In the genomic region with DNA sequence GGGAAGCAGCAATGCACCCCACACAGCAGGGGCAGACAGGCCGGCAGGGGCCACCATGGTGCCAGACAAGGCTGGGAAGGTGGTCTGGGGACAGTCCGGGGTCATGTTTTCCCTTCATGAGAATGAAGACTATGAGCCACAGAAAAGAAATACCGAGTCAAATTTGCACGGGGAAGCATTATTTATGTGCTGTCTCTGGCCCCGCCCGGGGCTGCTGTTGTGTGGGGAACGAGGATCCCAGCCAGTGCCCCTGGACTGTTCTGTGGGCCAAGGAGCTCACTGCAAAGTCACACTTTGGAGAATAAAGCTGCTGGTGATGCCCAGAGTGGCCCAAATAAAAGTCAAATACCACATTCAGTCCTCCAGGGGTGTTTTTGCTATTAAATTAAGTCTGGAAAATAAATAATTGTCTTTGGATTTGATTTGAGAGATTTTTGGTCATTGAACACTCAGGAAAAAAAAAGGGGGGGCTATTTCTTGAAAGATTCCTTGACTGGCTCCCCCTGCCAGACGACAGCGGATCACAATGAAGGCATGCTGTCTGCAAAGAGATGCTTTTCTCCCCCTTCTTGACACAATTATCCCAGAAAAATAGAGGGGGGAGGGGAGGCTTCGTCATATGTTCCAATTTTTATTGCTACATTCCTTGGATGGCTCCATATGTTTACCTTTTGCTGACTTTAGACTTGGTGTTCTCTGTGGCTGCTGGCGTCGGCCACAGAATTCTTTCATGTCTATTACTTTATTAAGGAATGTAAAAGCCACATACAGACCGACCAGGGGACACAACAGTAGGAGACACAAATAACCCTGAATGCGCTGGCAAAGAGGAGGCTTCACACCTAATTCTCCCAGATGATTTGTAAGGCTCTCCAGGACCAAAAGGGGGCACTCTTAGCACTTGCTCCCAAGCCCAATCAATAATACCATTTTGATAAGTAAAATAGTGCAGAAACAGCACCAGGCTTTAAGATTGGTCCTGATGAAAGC, we compare ENCODE assay signal across 8 cellular contexts. TPM values are rescaled to one million over a fixed set of nuclear protein-coding genes. Genes with fewer than 3 reads are reported as not detected.
DNase-seq lines count a peak whose midpoint lies in the region; ATAC-seq and TF ChIP-seq lines count a peak whose summit lies in the region.

No MANE protein-coding gene starts in this region.

- peaks cover 24% of the 10 kb centered on the region for H3K27me3 ChIP-seq in left ventricle myocardium inferior (ENCODE audit: low read depth)

- POLR2A ChIA-PET in activated CD4-positive, alpha-beta memory T cell treated with anti-CD3 and anti-CD28 coated beads for 36 hours (lab: Charles Lee), result no interaction called here

- H3K9me3 Mint-ChIP-seq in activated CD4-positive, alpha-beta memory T cell treated with anti-CD3 and anti-CD28 coated beads for 36 hours, result no peaks in the 10 kb centered on the region

- peak; percentile 53 for TF ChIP-seq CTCF in left ventricle myocardium inferior (IDR thresholded peaks at IDR 0.05; ENCODE audit: borderline replicate concordance)

- DNase-seq in left ventricle myocardium inferior (no peak), cardiac septum (ENCODE audit: low spot score) (no peak), NCI-H69 (lab: John Stamatoyannopoulos, UW) (peak; percentile 46), dermis microvascular lymphatic vessel endothelial cell (ENCODE audit: low read depth in 2 of 2) (peak; percentile 39 to 49), pons (ENCODE audit: low spot score) (peak; percentile 42)
- no peak for DNase-seq in activated CD4-positive, alpha-beta memory T cell treated with anti-CD3 and anti-CD28 coated beads for 36 hours

- no peak overlapping the region for H3K27ac ChIP-seq in left ventricle myocardium inferior (replicated peaks)

- no peak overlapping the region for H3K4me3 ChIP-seq in left ventricle myocardium inferior

- peaks cover 6% of the 10 kb centered on the region for H3K27me3 Mint-ChIP-seq in activated CD4-positive, alpha-beta memory T cell treated with anti-CD3 and anti-CD28 coated beads for 36 hours

- H3K4me3 Mint-ChIP-seq in activated CD4-positive, alpha-beta memory T cell treated with anti-CD3 and anti-CD28 coated beads for 36 hours, result no peak overlapping the region

- ATAC-seq in HG03469 (IDR thresholded peaks at IDR 0.05; ENCODE audit: unreplicated experiment), result no peak
- no peak for ATAC-seq in GM21390 (IDR thresholded peaks at IDR 0.05; ENCODE audit: unreplicated experiment)

- H3K9me3 ChIP-seq in left ventricle myocardium inferior (replicated peaks), result no peaks in the 10 kb centered on the region

- H3K4me1 ChIP-seq in left ventricle myocardium inferior, result no peaks in the 10 kb centered on the region

- H3K36me3 Mint-ChIP-seq in activated CD4-positive, alpha-beta memory T cell treated with anti-CD3 and anti-CD28 coated beads for 36 hours, result no peaks in the 10 kb centered on the region

- no peaks in the 10 kb centered on the region for H3K4me1 Mint-ChIP-seq in activated CD4-positive, alpha-beta memory T cell treated with anti-CD3 and anti-CD28 coated beads for 36 hours (ENCODE audit: low read depth)

- H3K27ac Mint-ChIP-seq in activated CD4-positive, alpha-beta memory T cell treated with anti-CD3 and anti-CD28 coated beads for 36 hours, result no peak overlapping the region

- intact Hi-C loops in left ventricle myocardium inferior (cut with micrococcal nuclease) (no loop called here), cardiac septum (cut with DNase I) (loop anchor here (5.0 to 10.0 kb wide), 2 partner anchors 189 to 351 kb away; no protein-coding TSS in a partner anchor)
- intact Hi-C loops in activated CD4-positive, alpha-beta memory T cell treated with anti-CD3 and anti-CD28 coated beads for 36 hours (cut with micrococcal nuclease), result loop anchor here (2.0 kb wide), 1 partner anchor 193 kb away; no protein-coding TSS in a partner anchor

- no peaks in the 10 kb centered on the region for H3K36me3 ChIP-seq in left ventricle myocardium inferior

- CTCF ChIA-PET in activated CD4-positive, alpha-beta memory T cell treated with anti-CD3 and anti-CD28 coated beads for 36 hours (lab: Charles Lee), result interaction anchor here (0.7 kb wide), 1 partner anchor 352 kb away, joined by 4 read pairs; no protein-coding TSS in a partner anchor

RNA-seq across cellular contexts. Expression of gene ANKFN1, which starts 27.1 kb away (rescaled TPM):
- total RNA-seq in left ventricle myocardium inferior (not detected), cardiac septum (not detected), dermis microvascular lymphatic vessel endothelial cell (not detected in 2 replicates)
- not detected for total RNA-seq in activated CD4-positive, alpha-beta memory T cell treated with anti-CD3 and anti-CD28 coated beads for 36 hours

Comparison
In these comparisons a context has a peak if more than half of its experiments do, and no peak if none do; other contexts are left out.
1. DNase-seq: peak in NCI-H69 (single experiment), dermis microvascular lymphatic vessel endothelial cell (2 of 2) and pons (single experiment); none in left ventricle myocardium inferior (single experiment), cardiac septum (single experiment) and activated CD4-positive, alpha-beta memory T cell treated with anti-CD3 and anti-CD28 coated beads for 36 hours (single experiment).